In the genomic region with DNA sequence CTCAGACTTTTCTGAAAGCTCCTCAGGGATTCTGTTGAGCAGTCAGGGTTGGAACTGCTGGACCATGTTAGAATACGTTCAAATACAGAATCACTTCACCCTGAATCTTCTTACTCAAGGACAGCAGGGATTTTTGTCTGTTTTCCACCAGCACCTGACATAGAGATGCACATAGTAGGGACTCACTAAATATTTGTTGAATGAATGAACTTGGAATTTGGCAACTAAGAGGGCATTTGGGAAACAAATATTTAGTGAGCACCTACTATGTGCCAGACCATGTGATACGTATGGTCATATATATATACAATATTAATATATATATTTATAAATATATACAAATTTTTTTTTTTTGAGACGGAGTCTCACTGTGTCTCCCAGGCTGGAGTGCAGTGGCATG, we compare ENCODE assay signal across 3 cellular contexts.
TF ChIP-seq lines count a peak whose summit lies in the region.

No MANE protein-coding gene starts in this region.

TF ChIP-seq in HepG2, 621 proteins besides CTCF, POLR2A, EP300 and RAD21:
- TF ChIP-seq ZNF598 (CRISPR knock-in tag; IDR thresholded peaks at IDR 0.05; ENCODE audit: borderline replicate concordance) = no peak
- TF ChIP-seq JDP2 (CRISPR knock-in tag; IDR thresholded peaks at IDR 0.05; ENCODE audit: borderline replicate concordance) = no peak
- peak; percentile 94 for TF ChIP-seq ZKSCAN1 (IDR thresholded peaks at IDR 0.05; ENCODE audit: low read length)
- no peak for TF ChIP-seq ZNF605 (CRISPR knock-in tag; IDR thresholded peaks at IDR 0.05)
- no peak for TF ChIP-seq HNRNPH1 (optimal IDR thresholded peaks at IDR 0.05; ENCODE audit: low read depth, low read length)
- TF ChIP-seq KLF11 (CRISPR knock-in tag; IDR thresholded peaks at IDR 0.05) = no peak

TF ChIP-seq in HEK293, 187 proteins besides CTCF, POLR2A, EP300 and RAD21:
- no peak for TF ChIP-seq ZBTB21 (tag by site-specific recombination; IDR thresholded peaks at IDR 0.05)
- TF ChIP-seq ZNF514 (tag by site-specific recombination; IDR thresholded peaks at IDR 0.05) = no peak
- TF ChIP-seq ZBTB20 (tag by site-specific recombination; IDR thresholded peaks at IDR 0.05) = peak; percentile 7; the same call in 1 of the 2 replicates

TF ChIP-seq in K562, 482 proteins besides CTCF, POLR2A, EP300 and RAD21:
- TF ChIP-seq ZKSCAN1 (IDR thresholded peaks at IDR 0.05; ENCODE audit: low read depth, low read length) (peak; percentile 97), RAD51 (IDR thresholded peaks at IDR 0.05; ENCODE audit: borderline replicate concordance, low read depth) (no peak)
TF ChIP-seq in K562: peak in this region for 1.
